ENCODE assay signal across 8 cellular contexts in genomic region chr2:31523871-31524492, GRCh38. TPM values are rescaled to one million over a fixed set of nuclear protein-coding genes. Genes with fewer than 3 reads are reported as not detected.
A peak's percentile ranks its signal among the peaks of the same experiment; 100 is the strongest.
DNase-seq lines count a peak whose midpoint lies in the region; ATAC-seq and TF ChIP-seq lines count a peak whose summit lies in the region.

No MANE protein-coding gene starts in this region.

- H3K27me3 ChIP-seq in stomach, result no peaks in the 10 kb centered on the region

- no peak for TF ChIP-seq POLR2A in stomach (IDR thresholded peaks at IDR 0.05)

- H3K36me3 ChIP-seq in stomach, result no peaks in the 10 kb centered on the region

- H3K27ac ChIP-seq in C4-2B (no peak overlapping the region), stomach (no peak overlapping the region)

- peak; percentile 62 for ATAC-seq in GM19035 (IDR thresholded peaks at IDR 0.05; ENCODE audit: unreplicated experiment)

- no peaks in the 10 kb centered on the region for H3K4me1 ChIP-seq in stomach

- 19 to 34% (median 30%) methylated on average over 8 of the region's 8 CpGs for WGBS in stomach, 5 donors

- TF ChIP-seq CTCF in C4-2B (conservative IDR thresholded peaks at IDR 0.05), result peak; percentile 83
- peak in 5 of 7 experiments; percentile 35 to 76 (median 55) for TF ChIP-seq CTCF in stomach (IDR thresholded peaks at IDR 0.05)

- TF ChIP-seq EP300 in stomach (IDR thresholded peaks at IDR 0.05), result no peak

- intact Hi-C loops in stomach (cut with DNase I; ENCODE audit: low total_unique reads), result no loop called here

- peak; percentile 46 for DNase-seq in NCI-H1694 (lab: John Stamatoyannopoulos, UW)
- DNase-seq in activated CD4-positive, CD25-positive, alpha-beta regulatory T cell treated with anti-CD3 and anti-CD28 coated beads, Interleukin-2, amount 50 U/mL, for 72 hours, result peak; percentile 52
- peak; percentile 75 for DNase-seq in dedifferentiated amniotic fluid mesenchymal stem cell (ENCODE audit: extremely low spot score)
- peak; percentile 78 for DNase-seq in myocyte (ENCODE audit: low read depth)
- DNase-seq in stomach, result peak; percentile 55
- DNase-seq in C1 segment of cervical spinal cord (lab: John Stamatoyannopoulos, UW), result no peak

- H3K4me3 ChIP-seq in stomach, result no peak overlapping the region

- H3K9me3 ChIP-seq in stomach, result no peaks in the 10 kb centered on the region

RNA-seq across cellular contexts. Expression of gene SRD5A2, which starts 56.8 kb away (rescaled TPM):
- total RNA-seq in myocyte (0.10 and 0.19 TPM in 2 replicates), stomach (under 1 TPM in 1 of 5 donors, not detected in 4; 0.18 TPM)
- polyA plus RNA-seq in myocyte (2012), result 0.01 TPM
- under 1 TPM in 1 of 3 donors, not detected in 2; 0.03 TPM for polyA plus RNA-seq in stomach

Comparison
In these comparisons a context has a peak if more than half of its experiments do, and no peak if none do; other contexts are left out.
1. DNase-seq: peak in NCI-H1694 (single experiment), activated CD4-positive, CD25-positive, alpha-beta regulatory T cell treated with anti-CD3 and anti-CD28 coated beads, Interleukin-2, amount 50 U/mL, for 72 hours (single experiment), dedifferentiated amniotic fluid mesenchymal stem cell (single experiment), myocyte (single experiment) and stomach (single experiment); none in C1 segment of cervical spinal cord (0 of 14).